In genomic region chr11:65095974-65096806, GRCh38 we compare ENCODE assay signal across 8 cellular contexts. TPM values are rescaled to one million over a fixed set of nuclear protein-coding genes. Genes with fewer than 3 reads are reported as not detected.
A peak's percentile ranks its signal among the peaks of the same experiment; 100 is the strongest.
DNase-seq lines count a peak whose midpoint lies in the region; ATAC-seq and TF ChIP-seq lines count a peak whose summit lies in the region.

Gene VPS51, plus strand, starts transcription at chr11:65096214. Its CDS starts 37 bp downstream, at chr11:65096251.

- H3K9ac ChIP-seq in colonic mucosa (ENCODE audit: low read depth in 2 of 2, low read length in 2 of 2): peak within 1 kb of the TSS; percentile 79 to 82

- DNase-seq in AG20443 (ENCODE audit: low spot score) (peak; percentile 95), NCI-H524 (lab: John Stamatoyannopoulos, UW) (peak; percentile 61 to 88), colonic mucosa (peak; percentile 92)
- DNase-seq in activated CD4-positive, alpha-beta T cell treated with anti-CD3 and anti-CD28 coated beads for 48 hours: peak; percentile 91
- peak; percentile 61 to 77 (median 74) for DNase-seq in stimulated activated CD4-positive, alpha-beta T cell treated with anti-CD3 and anti-CD28 coated beads, Interleukin-1b, Interleukin-23, amount 100 ng/mL, for 24 hours (ENCODE audit: low read depth in 4 of 4, low spot score in 1 of 4)

- peak; percentile 88 for TF ChIP-seq POLR2A in GM19193 (IDR thresholded peaks at IDR 0.05; ENCODE audit: extremely low read depth, insufficient read depth, insufficient read length)

- peaks cover 7% of the 10 kb centered on the region for H3K4me1 ChIP-seq in colonic mucosa

- H3K27ac ChIP-seq in colonic mucosa (peak within 1 kb of the TSS; percentile 90), layer of hippocampus (ENCODE audit: low read depth, low read length) (peak within 1 kb of the TSS; percentile 88)

- H3K4me3 ChIP-seq in colonic mucosa: peak within 1 kb of the TSS; percentile 85

- peak; percentile 82 for ATAC-seq in HG03432 (IDR thresholded peaks at IDR 0.05; ENCODE audit: unreplicated experiment)

- no peak for TF ChIP-seq CTCF in colonic mucosa (IDR thresholded peaks at IDR 0.05)

- no peaks in the 10 kb centered on the region for H3K36me3 ChIP-seq in colonic mucosa

- intact Hi-C loops in colonic mucosa (cut with DNase I): no loop called here

- H3K27me3 ChIP-seq in colonic mucosa (no peaks in the 10 kb centered on the region), layer of hippocampus (ENCODE audit: control insufficient read depth, insufficient read depth, low read length) (no peaks in the 10 kb centered on the region)

- no peaks in the 10 kb centered on the region for H3K9me3 ChIP-seq in colonic mucosa

RNA-seq across cellular contexts. Expression of gene VPS51, which starts in this region (rescaled TPM):
- total RNA-seq in colonic mucosa: 100 to 1,000 TPM; 147 to 159 TPM

Comparison
In these comparisons a context has a peak if more than half of its experiments do, and no peak if none do; other contexts are left out.
1. Peak in every context shown above with its lines: DNase-seq, ATAC-seq, H3K4me3 ChIP-seq and H3K27ac ChIP-seq.